Comparison of ENCODE assay signal across 1 cellular context in genomic region chr12:49188205-49188915, GRCh38.
A peak's percentile ranks its signal among the peaks of the same experiment; 100 is the strongest.
TF ChIP-seq lines count a peak whose summit lies in the region.

No MANE protein-coding gene starts in this region.

TF ChIP-seq in HEK293, 187 proteins besides CTCF, POLR2A, EP300 and RAD21 (continued from another document):
- TF ChIP-seq MEIS1 (CRISPR knock-in tag; IDR thresholded peaks at IDR 0.05; ENCODE audit: borderline replicate concordance): no peak
- 0 out of 2 replicates have a peak, but pooled peaks have one; percentile 52 for TF ChIP-seq ZBTB7A (tag by site-specific recombination; IDR thresholded peaks at IDR 0.05; ENCODE audit: low read depth)
- TF ChIP-seq ZNF391 (tag by site-specific recombination; IDR thresholded peaks at IDR 0.05; ENCODE audit: borderline replicate concordance, low read depth): 0 out of 2 replicates have a peak, but pooled peaks have one; percentile 3
- no peak for TF ChIP-seq ZSCAN16 (tag by site-specific recombination; IDR thresholded peaks at IDR 0.05)
- TF ChIP-seq ZNF768 (tag by site-specific recombination; IDR thresholded peaks at IDR 0.05): no peak
- peak; percentile 65 for TF ChIP-seq ZBTB8A (tag by site-specific recombination; IDR thresholded peaks at IDR 0.05)
- peak; percentile 70 for TF ChIP-seq ZEB2 (tag by site-specific recombination; IDR thresholded peaks at IDR 0.05)
- peak; percentile 82; the same call in 1 of the 2 replicates for TF ChIP-seq ZBTB6 (tag by site-specific recombination; IDR thresholded peaks at IDR 0.05)
- TF ChIP-seq ZNF548 (tag by site-specific recombination; IDR thresholded peaks at IDR 0.05): no peak
- no peak for TF ChIP-seq BCL11A (tag by site-specific recombination; IDR thresholded peaks at IDR 0.05; ENCODE audit: low read depth)
- 0 out of 2 replicates have a peak, but pooled peaks have one; percentile 56 for TF ChIP-seq KLF9 (tag by site-specific recombination; IDR thresholded peaks at IDR 0.05; ENCODE audit: low read depth)
- TF ChIP-seq YY1 (tag by site-specific recombination; IDR thresholded peaks at IDR 0.05): peak; percentile 33; the same call in 1 of the 2 replicates
- TF ChIP-seq ZNF776 (tag by site-specific recombination; IDR thresholded peaks at IDR 0.05; ENCODE audit: borderline replicate concordance): no peak
- TF ChIP-seq YY2 (tag by site-specific recombination; IDR thresholded peaks at IDR 0.05): 0 out of 2 replicates have a peak, but pooled peaks have one; percentile 5
- TF ChIP-seq RBAK (tag by site-specific recombination; IDR thresholded peaks at IDR 0.05): no peak
- no peak for TF ChIP-seq REPIN1 (tag by site-specific recombination; IDR thresholded peaks at IDR 0.05; ENCODE audit: low read depth)
- peak; percentile 53 for TF ChIP-seq ZBTB26 (tag by site-specific recombination; optimal IDR thresholded peaks at IDR 0.05)
- TF ChIP-seq ZIC2 (tag by site-specific recombination; IDR thresholded peaks at IDR 0.05): no peak
- TF ChIP-seq ZNF335 (tag by site-specific recombination; conservative IDR thresholded peaks at IDR 0.05): peak; percentile 96
- TF ChIP-seq ZNF707 (tag by site-specific recombination; IDR thresholded peaks at IDR 0.05): no peak
- TF ChIP-seq ZNF169 (tag by site-specific recombination; IDR thresholded peaks at IDR 0.05): no peak
- peak; percentile 75 for TF ChIP-seq ZBTB20 (tag by site-specific recombination; IDR thresholded peaks at IDR 0.05)
- TF ChIP-seq ZNF660 (tag by site-specific recombination; IDR thresholded peaks at IDR 0.05): peak; percentile 13
- peak; percentile 17; the same call in 1 of the 2 replicates for TF ChIP-seq PRDM1 (tag by site-specific recombination; IDR thresholded peaks at IDR 0.05)
- TF ChIP-seq ZNF23 (tag by site-specific recombination; IDR thresholded peaks at IDR 0.05; ENCODE audit: borderline replicate concordance): no peak
- peak; percentile 60 for TF ChIP-seq IKZF3 (tag by site-specific recombination; IDR thresholded peaks at IDR 0.05)
- TF ChIP-seq, protein P1, sequence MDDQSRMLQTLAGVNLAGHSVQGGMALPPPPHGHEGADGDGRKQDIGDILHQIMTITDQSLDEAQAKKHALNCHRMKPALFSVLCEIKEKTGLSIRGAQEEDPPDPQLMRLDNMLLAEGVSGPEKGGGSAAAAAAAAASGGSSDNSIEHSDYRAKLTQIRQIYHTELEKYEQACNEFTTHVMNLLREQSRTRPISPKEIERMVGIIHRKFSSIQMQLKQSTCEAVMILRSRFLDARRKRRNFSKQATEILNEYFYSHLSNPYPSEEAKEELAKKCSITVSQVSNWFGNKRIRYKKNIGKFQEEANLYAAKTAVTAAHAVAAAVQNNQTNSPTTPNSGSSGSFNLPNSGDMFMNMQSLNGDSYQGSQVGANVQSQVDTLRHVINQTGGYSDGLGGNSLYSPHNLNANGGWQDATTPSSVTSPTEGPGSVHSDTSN (CRISPR knock-in tag; IDR thresholded peaks at IDR 0.05): no peak
- 0 out of 2 replicates have a peak, but pooled peaks have one; percentile 20 for TF ChIP-seq ZNF513 (tag by site-specific recombination; IDR thresholded peaks at IDR 0.05)
- TF ChIP-seq ZSCAN4 (tag by site-specific recombination; IDR thresholded peaks at IDR 0.05): peak; percentile 47; the same call in 1 of the 2 replicates
- TF ChIP-seq ZNF266 (tag by site-specific recombination; IDR thresholded peaks at IDR 0.05; ENCODE audit: low read depth): no peak
- peak; percentile 27; the same call in 1 of the 2 replicates for TF ChIP-seq ZXDB (tag by site-specific recombination; IDR thresholded peaks at IDR 0.05)
- peak; percentile 98 for TF ChIP-seq ZFHX2 (tag by site-specific recombination; conservative IDR thresholded peaks at IDR 0.05)
- TF ChIP-seq ZNF239 (tag by site-specific recombination; IDR thresholded peaks at IDR 0.05): no peak
- TF ChIP-seq, protein P2, sequence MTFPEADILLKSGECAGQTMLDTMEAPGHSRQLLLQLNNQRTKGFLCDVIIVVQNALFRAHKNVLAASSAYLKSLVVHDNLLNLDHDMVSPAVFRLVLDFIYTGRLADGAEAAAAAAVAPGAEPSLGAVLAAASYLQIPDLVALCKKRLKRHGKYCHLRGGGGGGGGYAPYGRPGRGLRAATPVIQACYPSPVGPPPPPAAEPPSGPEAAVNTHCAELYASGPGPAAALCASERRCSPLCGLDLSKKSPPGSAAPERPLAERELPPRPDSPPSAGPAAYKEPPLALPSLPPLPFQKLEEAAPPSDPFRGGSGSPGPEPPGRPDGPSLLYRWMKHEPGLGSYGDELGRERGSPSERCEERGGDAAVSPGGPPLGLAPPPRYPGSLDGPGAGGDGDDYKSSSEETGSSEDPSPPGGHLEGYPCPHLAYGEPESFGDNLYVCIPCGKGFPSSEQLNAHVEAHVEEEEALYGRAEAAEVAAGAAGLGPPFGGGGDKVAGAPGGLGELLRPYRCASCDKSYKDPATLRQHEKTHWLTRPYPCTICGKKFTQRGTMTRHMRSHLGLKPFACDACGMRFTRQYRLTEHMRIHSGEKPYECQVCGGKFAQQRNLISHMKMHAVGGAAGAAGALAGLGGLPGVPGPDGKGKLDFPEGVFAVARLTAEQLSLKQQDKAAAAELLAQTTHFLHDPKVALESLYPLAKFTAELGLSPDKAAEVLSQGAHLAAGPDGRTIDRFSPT (tag by site-specific recombination; IDR thresholded peaks at IDR 0.05): no peak
- no peak for TF ChIP-seq ZNF521 (tag by site-specific recombination; IDR thresholded peaks at IDR 0.05)
- no peak for TF ChIP-seq ZNF184 (tag by site-specific recombination; IDR thresholded peaks at IDR 0.05)
- TF ChIP-seq ZNF624 (tag by site-specific recombination; IDR thresholded peaks at IDR 0.05): no peak
- TF ChIP-seq, protein P3, sequence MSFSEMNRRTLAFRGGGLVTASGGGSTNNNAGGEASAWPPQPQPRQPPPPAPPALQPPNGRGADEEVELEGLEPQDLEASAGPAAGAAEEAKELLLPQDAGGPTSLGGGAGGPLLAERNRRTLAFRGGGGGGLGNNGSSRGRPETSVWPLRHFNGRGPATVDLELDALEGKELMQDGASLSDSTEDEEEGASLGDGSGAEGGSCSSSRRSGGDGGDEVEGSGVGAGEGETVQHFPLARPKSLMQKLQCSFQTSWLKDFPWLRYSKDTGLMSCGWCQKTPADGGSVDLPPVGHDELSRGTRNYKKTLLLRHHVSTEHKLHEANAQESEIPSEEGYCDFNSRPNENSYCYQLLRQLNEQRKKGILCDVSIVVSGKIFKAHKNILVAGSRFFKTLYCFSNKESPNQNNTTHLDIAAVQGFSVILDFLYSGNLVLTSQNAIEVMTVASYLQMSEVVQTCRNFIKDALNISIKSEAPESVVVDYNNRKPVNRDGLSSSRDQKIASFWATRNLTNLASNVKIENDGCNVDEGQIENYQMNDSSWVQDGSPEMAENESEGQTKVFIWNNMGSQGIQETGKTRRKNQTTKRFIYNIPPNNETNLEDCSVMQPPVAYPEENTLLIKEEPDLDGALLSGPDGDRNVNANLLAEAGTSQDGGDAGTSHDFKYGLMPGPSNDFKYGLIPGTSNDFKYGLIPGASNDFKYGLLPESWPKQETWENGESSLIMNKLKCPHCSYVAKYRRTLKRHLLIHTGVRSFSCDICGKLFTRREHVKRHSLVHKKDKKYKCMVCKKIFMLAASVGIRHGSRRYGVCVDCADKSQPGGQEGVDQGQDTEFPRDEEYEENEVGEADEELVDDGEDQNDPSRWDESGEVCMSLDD (tag by site-specific recombination; IDR thresholded peaks at IDR 0.05): 0 out of 2 replicates have a peak, but pooled peaks have one; percentile 35
- TF ChIP-seq, protein P4, sequence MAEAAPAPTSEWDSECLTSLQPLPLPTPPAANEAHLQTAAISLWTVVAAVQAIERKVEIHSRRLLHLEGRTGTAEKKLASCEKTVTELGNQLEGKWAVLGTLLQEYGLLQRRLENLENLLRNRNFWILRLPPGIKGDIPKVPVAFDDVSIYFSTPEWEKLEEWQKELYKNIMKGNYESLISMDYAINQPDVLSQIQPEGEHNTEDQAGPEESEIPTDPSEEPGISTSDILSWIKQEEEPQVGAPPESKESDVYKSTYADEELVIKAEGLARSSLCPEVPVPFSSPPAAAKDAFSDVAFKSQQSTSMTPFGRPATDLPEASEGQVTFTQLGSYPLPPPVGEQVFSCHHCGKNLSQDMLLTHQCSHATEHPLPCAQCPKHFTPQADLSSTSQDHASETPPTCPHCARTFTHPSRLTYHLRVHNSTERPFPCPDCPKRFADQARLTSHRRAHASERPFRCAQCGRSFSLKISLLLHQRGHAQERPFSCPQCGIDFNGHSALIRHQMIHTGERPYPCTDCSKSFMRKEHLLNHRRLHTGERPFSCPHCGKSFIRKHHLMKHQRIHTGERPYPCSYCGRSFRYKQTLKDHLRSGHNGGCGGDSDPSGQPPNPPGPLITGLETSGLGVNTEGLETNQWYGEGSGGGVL (tag by site-specific recombination; IDR thresholded peaks at IDR 0.05): 0 out of 2 replicates have a peak, but pooled peaks have one; percentile 2
- TF ChIP-seq ZSCAN23 (tag by site-specific recombination; IDR thresholded peaks at IDR 0.05): no peak
- no peak; the same call in 1 of the 2 replicates for TF ChIP-seq OSR2 (tag by site-specific recombination; IDR thresholded peaks at IDR 0.05)
- TF ChIP-seq ZNF449 (tag by site-specific recombination; IDR thresholded peaks at IDR 0.05): peak; percentile 30; the same call in 1 of the 2 replicates
- TF ChIP-seq, protein P5, sequence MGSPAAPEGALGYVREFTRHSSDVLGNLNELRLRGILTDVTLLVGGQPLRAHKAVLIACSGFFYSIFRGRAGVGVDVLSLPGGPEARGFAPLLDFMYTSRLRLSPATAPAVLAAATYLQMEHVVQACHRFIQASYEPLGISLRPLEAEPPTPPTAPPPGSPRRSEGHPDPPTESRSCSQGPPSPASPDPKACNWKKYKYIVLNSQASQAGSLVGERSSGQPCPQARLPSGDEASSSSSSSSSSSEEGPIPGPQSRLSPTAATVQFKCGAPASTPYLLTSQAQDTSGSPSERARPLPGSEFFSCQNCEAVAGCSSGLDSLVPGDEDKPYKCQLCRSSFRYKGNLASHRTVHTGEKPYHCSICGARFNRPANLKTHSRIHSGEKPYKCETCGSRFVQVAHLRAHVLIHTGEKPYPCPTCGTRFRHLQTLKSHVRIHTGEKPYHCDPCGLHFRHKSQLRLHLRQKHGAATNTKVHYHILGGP (tag by site-specific recombination; IDR thresholded peaks at IDR 0.05): no peak
- TF ChIP-seq, protein P6, sequence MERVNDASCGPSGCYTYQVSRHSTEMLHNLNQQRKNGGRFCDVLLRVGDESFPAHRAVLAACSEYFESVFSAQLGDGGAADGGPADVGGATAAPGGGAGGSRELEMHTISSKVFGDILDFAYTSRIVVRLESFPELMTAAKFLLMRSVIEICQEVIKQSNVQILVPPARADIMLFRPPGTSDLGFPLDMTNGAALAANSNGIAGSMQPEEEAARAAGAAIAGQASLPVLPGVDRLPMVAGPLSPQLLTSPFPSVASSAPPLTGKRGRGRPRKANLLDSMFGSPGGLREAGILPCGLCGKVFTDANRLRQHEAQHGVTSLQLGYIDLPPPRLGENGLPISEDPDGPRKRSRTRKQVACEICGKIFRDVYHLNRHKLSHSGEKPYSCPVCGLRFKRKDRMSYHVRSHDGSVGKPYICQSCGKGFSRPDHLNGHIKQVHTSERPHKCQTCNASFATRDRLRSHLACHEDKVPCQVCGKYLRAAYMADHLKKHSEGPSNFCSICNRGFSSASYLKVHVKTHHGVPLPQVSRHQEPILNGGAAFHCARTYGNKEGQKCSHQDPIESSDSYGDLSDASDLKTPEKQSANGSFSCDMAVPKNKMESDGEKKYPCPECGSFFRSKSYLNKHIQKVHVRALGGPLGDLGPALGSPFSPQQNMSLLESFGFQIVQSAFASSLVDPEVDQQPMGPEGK (tag by site-specific recombination; IDR thresholded peaks at IDR 0.05): peak; percentile 89
- peak; percentile 96 for TF ChIP-seq EGR2 (tag by site-specific recombination; IDR thresholded peaks at IDR 0.05; ENCODE audit: low read depth)
